17 cellular contexts compared by ENCODE assay signal in genomic region chr2:85278361-85278760, GRCh38. TPM values are rescaled to one million over a fixed set of nuclear protein-coding genes. Genes with fewer than 3 reads are reported as not detected.
A peak's percentile ranks its signal among the peaks of the same experiment; 100 is the strongest.
DNase-seq lines count a peak whose midpoint lies in the region; TF ChIP-seq lines count a peak whose summit lies in the region.
"Had no signal": no experiment of that assay in that cellular context is flagged by ENCODE, and none has a peak within 500 bp of the region (broad histone marks: within the 10 kb centered on the region; RNA-seq: fewer than 3 reads in every experiment).

No MANE protein-coding gene starts in this region.

- peaks cover under 1% of the 10 kb centered on the region in 2 donors for H3K36me3 ChIP-seq in stomach smooth muscle (ENCODE audit: control insufficient read depth in 2 of 2, insufficient read depth in 2 of 2, low read length in 2 of 2)
- H3K36me3 ChIP-seq: Peyer's patch had no signal

- peak overlapping the region in 3 of 5 experiments; percentile 10 to 86 (median 37) for H3K27ac Mint-ChIP-seq in brain
- H3K27ac Mint-ChIP-seq: CD8-positive, alpha-beta T cell had no signal

- H3K27me3 ChIP-seq in stomach smooth muscle (ENCODE audit: control insufficient read depth in 1 of 2, insufficient read depth in 2 of 2, low read length in 2 of 2) = no peaks in the 10 kb centered on the region
- H3K27me3 ChIP-seq: Peyer's patch had no signal

- H3K4me1 ChIP-seq in stomach smooth muscle (ENCODE audit: control insufficient read depth, insufficient read depth, low read length) = peaks cover 47% of the 10 kb centered on the region

- H3K36me3 Mint-ChIP-seq in brain = peaks cover 2% of the 10 kb centered on the region
- H3K36me3 Mint-ChIP-seq: CD8-positive, alpha-beta T cell had no signal

- no peak for DNase-seq in HFF-Myc (ENCODE audit: extremely low read depth, low read depth)
- peak; percentile 33 to 65 for DNase-seq in foreskin fibroblast
- DNase-seq in SW480 (ENCODE audit: low spot score) = no peak
- no peak for DNase-seq in HT-29 (ENCODE audit: low spot score)
- DNase-seq in NCI-H69 (lab: John Stamatoyannopoulos, UW) = no peak
- no peak for DNase-seq in DMS 273 treated with DMSO at 0.1 percent for 48 hours (lab: John Stamatoyannopoulos, UW)
- DNase-seq: activated T-cell treated with anti-CD3 and anti-CD28 coated beads, Interleukin-2, amount 50 U/mL, for 1 hour; CD8-positive, alpha-beta T cell; cortex of kidney; foreskin melanocyte; kidney; NCI-H1694; NCI-H526; Peyer's patch; stimulated activated CD4-positive, alpha-beta T cell treated with anti-CD3 and anti-CD28 coated beads, Interleukin-2, amount 100 ng/mL, for 48 hours had no signal

- peak overlapping the region; percentile 77 for H3K27ac ChIP-seq in stomach smooth muscle (ENCODE audit: low read length)

- no peaks in the 10 kb centered on the region for H3K27me3 Mint-ChIP-seq in brain

- no peaks in the 10 kb centered on the region for H3K9me3 Mint-ChIP-seq in brain
- H3K9me3 Mint-ChIP-seq: CD8-positive, alpha-beta T cell had no signal

- no peaks in the 10 kb centered on the region for H3K9me3 ChIP-seq in stomach smooth muscle (ENCODE audit: control insufficient read depth in 2 of 2, low read length in 2 of 2)
- H3K9me3 ChIP-seq: Peyer's patch had no signal

- no peak for TF ChIP-seq CTCF in HFF-Myc (IDR thresholded peaks at IDR 0.05; ENCODE audit: low read depth, low read length, missing control alignments)
- no peak for TF ChIP-seq CTCF in brain (conservative IDR thresholded peaks at IDR 0.05)
- TF ChIP-seq CTCF in foreskin fibroblast (IDR thresholded peaks at IDR 0.05; ENCODE audit: low read depth, low read length) = no peak

- peaks cover 46% of the 10 kb centered on the region for H3K4me1 Mint-ChIP-seq in brain

- 0 out of 2 replicates have a peak overlapping the region, but pooled peaks have one; percentile 2 for H3K4me3 ChIP-seq in HFF-Myc (replicated peaks; ENCODE audit: low read depth, low read length)
- peak overlapping the region; percentile 21 to 25 for H3K4me3 ChIP-seq in foreskin fibroblast (ENCODE audit: low read depth in 1 of 2, low read length in 2 of 2)
- peak overlapping the region in 1 of 2 donors; percentile 55 for H3K4me3 ChIP-seq in stomach smooth muscle (ENCODE audit: low read length in 2 of 2)
- H3K4me3 ChIP-seq: Peyer's patch had no signal

- H3K4me3 Mint-ChIP-seq in brain = peak overlapping the region in 3 of 5 experiments; percentile 59 to 71 (median 63)
- H3K4me3 Mint-ChIP-seq: CD8-positive, alpha-beta T cell had no signal

- no peak overlapping the region for H3K9ac ChIP-seq in stomach smooth muscle (ENCODE audit: low read length in 2 of 2)

RNA-seq across cellular contexts. Expression of gene TGOLN2, which starts 49.4 kb away (rescaled TPM):
- polyA plus RNA-seq in brain (ENCODE audit: insufficient read depth, low read depth, low replicate concordance) = 80.0 TPM
- 121 and 133 TPM in 2 replicates for total RNA-seq in HT-29 (2014; rRNA removed; shearing (Covaris generic))

Comparison
In these comparisons a context has a peak if more than half of its experiments do, and no peak if none do; other contexts are left out.
1. DNase-seq: peak in foreskin fibroblast (2 of 2); none in HFF-Myc (single experiment), SW480 (single experiment), HT-29 (single experiment), NCI-H69 (single experiment) and DMS 273 treated with DMSO at 0.1 percent for 48 hours (single experiment).